10 cellular contexts compared by ENCODE assay signal in genomic region chr2:162058973-162059668, GRCh38. TPM values are rescaled to one million over a fixed set of nuclear protein-coding genes. Genes with fewer than 3 reads are reported as not detected.
DNase-seq lines count a peak whose midpoint lies in the region; ATAC-seq, FAIRE-seq and TF ChIP-seq lines count a peak whose summit lies in the region.
"Had no signal": no experiment of that assay in that cellular context is flagged by ENCODE, and none has a peak within 500 bp of the region (broad histone marks: within the 10 kb centered on the region; RNA-seq: fewer than 3 reads in every experiment).

No MANE protein-coding gene starts in this region.

- peaks cover 12% of the 10 kb centered on the region for H3K9me3 ChIP-seq in GM12878 (replicated peaks; ENCODE audit: control insufficient read depth, insufficient read depth, low read length)
- H3K9me3 ChIP-seq in BE2C = no peaks in the 10 kb centered on the region

- H3K4me3 ChIP-seq in GM06990 (replicated peaks; ENCODE audit: low read depth, low read length) (no peak overlapping the region; the same call in 1 of the 2 replicates), GM12878 (peak overlapping the region; percentile 8; the same call in 1 of the 2 replicates), BE2C (ENCODE audit: low read depth, low read length) (no peak overlapping the region)

- ATAC-seq in GM19468 (IDR thresholded peaks at IDR 0.05; ENCODE audit: extremely low read depth, unreplicated experiment) = peak; percentile 86
- peak; percentile 80 for ATAC-seq in HG03442 (IDR thresholded peaks at IDR 0.05; ENCODE audit: unreplicated experiment)
- ATAC-seq in GM12878 = peak; percentile 82

- no peak for TF ChIP-seq POLR2A in GM12878 (IDR thresholded peaks at IDR 0.05; ENCODE audit: low read depth, low read length)

- 11% methylated on average over 8 of the region's 8 CpGs for WGBS in GM12878 (ENCODE audit: insufficient coverage, insufficient replicate concordance, low lambda C conversion rate, missing lambda C conversion rate)

- H3K4me1 ChIP-seq in GM12878 (ENCODE audit: control insufficient read depth, insufficient read depth, low read length) = peaks cover 57% of the 10 kb centered on the region
- no peaks in the 10 kb centered on the region for H3K4me1 ChIP-seq in BE2C

- peak; percentile 37 to 79; a peak in 2 of 4 replicates for TF ChIP-seq EP300 in GM12878 (IDR thresholded peaks at IDR 0.05; ENCODE audit: borderline replicate concordance in 1 of 2, control insufficient read depth in 1 of 2, low read depth in 2 of 2, low read length in 2 of 2)

- intact Hi-C loops in GM12878 (cut with micrococcal nuclease; ENCODE audit: unreplicated experiment) = loop anchor here (2.0 to 5.0 kb wide), 2 partner anchors 14 to 258 kb away; partner anchors contain the start of gene IFIH1

- TF ChIP-seq CTCF in GM06990 (IDR thresholded peaks at IDR 0.05; ENCODE audit: insufficient read depth, low read length, poor library complexity, severe bottlenecking) (no peak), GM12878 (IDR thresholded peaks at IDR 0.05 in 2 of 3, conservative IDR thresholded peaks at IDR 0.05 in 1 of 3; ENCODE audit: control insufficient read depth in 2 of 3, extremely low read depth in 1 of 3, insufficient read depth in 1 of 3, low read depth in 3 of 3, low read length in 3 of 3) (no peak), BE2C (IDR thresholded peaks at IDR 0.05; ENCODE audit: low read depth, low read length) (no peak)

- no TSS peak for BruUV-seq in GM12878 (replicated peaks; lab: Mats Ljungman, UMichigan)

- CTCF ChIA-PET in GM12878 (lab: Yijun Ruan, JAX) = interaction anchor here (1.0 to 3.1 kb wide), 6 partner anchors 9 to 66 kb away, joined by 3 to 26 read pairs (median 6); partner anchors contain the start of gene DPP4

- peak; percentile 67 for DNase-seq in GM06990 (ENCODE audit: extremely low read depth, insufficient read length)
- peak; percentile 84 for DNase-seq in GM12878 (ENCODE audit: low read depth, low spot score)
- DNase-seq in AML-193 (lab: John Stamatoyannopoulos, UW) = no peak
- DNase-seq in NCI-H1417 treated with DMSO at 0.1 percent for 48 hours (lab: John Stamatoyannopoulos, UW) = no peak
- no peak for DNase-seq in BE2C
- no peak for DNase-seq in DMS79 treated with DMSO at 0.1 percent for 48 hours (lab: John Stamatoyannopoulos, UW)

- no peaks in the 10 kb centered on the region for H4K20me1 ChIP-seq in GM12878 (ENCODE audit: control insufficient read depth, insufficient read depth)

- no peaks in the 10 kb centered on the region for H3K79me2 ChIP-seq in GM12878 (ENCODE audit: control insufficient read depth, insufficient read depth, low read length)

- POLR2A ChIA-PET in GM12878 (lab: Charles Lee) = interaction anchor here (1.2 to 10.6 kb wide), 3 partner anchors 13 to 67 kb away, joined by 3 to 98 read pairs (median 7); partner anchors contain the start of gene DPP4

- SMC1A ChIA-PET in GM12878 (lab: Charles Lee; ENCODE audit: uncharacterized antibody, unreplicated experiment) = interaction anchor here (0.8 to 11.1 kb wide), 14 partner anchors 13 to 673 kb away, joined by 3 to 152 read pairs (median 4); partner anchors contain the start of gene DPP4

- in situ Hi-C loops in GM12878 (cut with MboI) = no loop called here

- RAD21 ChIA-PET in GM12878 (lab: Charles Lee; ENCODE audit: unreplicated experiment) = interaction anchor here (0.6 to 5.0 kb wide), 9 partner anchors 9 to 154 kb away, joined by 3 to 46 read pairs (median 4); partner anchors contain the start of gene DPP4

- H3K9ac ChIP-seq in GM12878 (ENCODE audit: control insufficient read depth, insufficient read depth, low read length) = 0 out of 2 replicates have a peak overlapping the region, but pooled peaks have one; percentile 19

- peak overlapping the region; percentile 93 for H3K4me2 ChIP-seq in GM12878 (ENCODE audit: control insufficient read depth, insufficient read depth)

- no peaks in the 10 kb centered on the region for H3K36me3 ChIP-seq in GM06990 (ENCODE audit: control insufficient read depth, insufficient read depth, low read length)
- H3K36me3 ChIP-seq in GM12878 (ENCODE audit: control insufficient read depth in 2 of 2, insufficient read depth in 2 of 2, low read length in 1 of 2) = no peaks in the 10 kb centered on the region
- H3K36me3 ChIP-seq in BE2C = no peaks in the 10 kb centered on the region

- H3K27ac ChIP-seq in GM12878 (ENCODE audit: control insufficient read depth, insufficient read depth) = peak overlapping the region; percentile 78

- TF ChIP-seq RAD21 in GM12878 (IDR thresholded peaks at IDR 0.05; ENCODE audit: insufficient read depth, low read depth, low read length) = no peak

- H3K27me3 ChIP-seq in GM06990 (replicated peaks; ENCODE audit: control insufficient read depth, insufficient read depth, low read length) (no peaks in the 10 kb centered on the region), GM12878 (replicated peaks in 1 of 2; ENCODE audit: control insufficient read depth in 2 of 2, insufficient read depth in 2 of 2, low read length in 1 of 2) (no peaks in the 10 kb centered on the region), BE2C (no peaks in the 10 kb centered on the region)

- H2AFZ ChIP-seq in GM12878 (ENCODE audit: control insufficient read depth, low read depth, low read length) = peak overlapping the region; percentile 7; the same call in 1 of the 2 replicates

- peak; percentile 97 for FAIRE-seq in GM12878 (lab: Jason Lieb, UNC)
- FAIRE-seq: colon, H1 had no signal

TF ChIP-seq in GM12878, 131 proteins besides CTCF, POLR2A, EP300 and RAD21 (continues in another document):
- TF ChIP-seq NFXL1 (IDR thresholded peaks at IDR 0.05; ENCODE audit: borderline replicate concordance) (no peak), MEF2B (IDR thresholded peaks at IDR 0.05; ENCODE audit: partially characterized antibody, poor library complexity, severe bottlenecking) (peak; percentile 57), GATAD2B (conservative IDR thresholded peaks at IDR 0.05; ENCODE audit: low read depth) (no peak), POU2F2 (IDR thresholded peaks at IDR 0.05; ENCODE audit: borderline replicate concordance, low read depth, low read length) (no peak)
- TF ChIP-seq, protein P1, sequence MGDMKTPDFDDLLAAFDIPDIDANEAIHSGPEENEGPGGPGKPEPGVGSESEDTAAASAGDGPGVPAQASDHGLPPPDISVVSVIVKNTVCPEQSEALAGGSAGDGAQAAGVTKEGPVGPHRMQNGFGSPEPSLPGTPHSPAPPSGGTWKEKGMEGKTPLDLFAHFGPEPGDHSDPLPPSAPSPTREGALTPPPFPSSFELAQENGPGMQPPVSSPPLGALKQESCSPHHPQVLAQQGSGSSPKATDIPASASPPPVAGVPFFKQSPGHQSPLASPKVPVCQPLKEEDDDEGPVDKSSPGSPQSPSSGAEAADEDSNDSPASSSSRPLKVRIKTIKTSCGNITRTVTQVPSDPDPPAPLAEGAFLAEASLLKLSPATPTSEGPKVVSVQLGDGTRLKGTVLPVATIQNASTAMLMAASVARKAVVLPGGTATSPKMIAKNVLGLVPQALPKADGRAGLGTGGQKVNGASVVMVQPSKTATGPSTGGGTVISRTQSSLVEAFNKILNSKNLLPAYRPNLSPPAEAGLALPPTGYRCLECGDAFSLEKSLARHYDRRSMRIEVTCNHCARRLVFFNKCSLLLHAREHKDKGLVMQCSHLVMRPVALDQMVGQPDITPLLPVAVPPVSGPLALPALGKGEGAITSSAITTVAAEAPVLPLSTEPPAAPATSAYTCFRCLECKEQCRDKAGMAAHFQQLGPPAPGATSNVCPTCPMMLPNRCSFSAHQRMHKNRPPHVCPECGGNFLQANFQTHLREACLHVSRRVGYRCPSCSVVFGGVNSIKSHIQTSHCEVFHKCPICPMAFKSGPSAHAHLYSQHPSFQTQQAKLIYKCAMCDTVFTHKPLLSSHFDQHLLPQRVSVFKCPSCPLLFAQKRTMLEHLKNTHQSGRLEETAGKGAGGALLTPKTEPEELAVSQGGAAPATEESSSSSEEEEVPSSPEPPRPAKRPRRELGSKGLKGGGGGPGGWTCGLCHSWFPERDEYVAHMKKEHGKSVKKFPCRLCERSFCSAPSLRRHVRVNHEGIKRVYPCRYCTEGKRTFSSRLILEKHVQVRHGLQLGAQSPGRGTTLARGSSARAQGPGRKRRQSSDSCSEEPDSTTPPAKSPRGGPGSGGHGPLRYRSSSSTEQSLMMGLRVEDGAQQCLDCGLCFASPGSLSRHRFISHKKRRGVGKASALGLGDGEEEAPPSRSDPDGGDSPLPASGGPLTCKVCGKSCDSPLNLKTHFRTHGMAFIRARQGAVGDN (IDR thresholded peaks at IDR 0.05) = no peak
- TF ChIP-seq, protein P2, sequence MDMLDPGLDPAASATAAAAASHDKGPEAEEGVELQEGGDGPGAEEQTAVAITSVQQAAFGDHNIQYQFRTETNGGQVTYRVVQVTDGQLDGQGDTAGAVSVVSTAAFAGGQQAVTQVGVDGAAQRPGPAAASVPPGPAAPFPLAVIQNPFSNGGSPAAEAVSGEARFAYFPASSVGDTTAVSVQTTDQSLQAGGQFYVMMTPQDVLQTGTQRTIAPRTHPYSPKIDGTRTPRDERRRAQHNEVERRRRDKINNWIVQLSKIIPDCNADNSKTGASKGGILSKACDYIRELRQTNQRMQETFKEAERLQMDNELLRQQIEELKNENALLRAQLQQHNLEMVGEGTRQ (IDR thresholded peaks at IDR 0.05; ENCODE audit: borderline replicate concordance, low read depth, low read length) = no peak

RNA-seq across cellular contexts. Expression of gene DPP4, which starts 14.9 kb away (rescaled TPM):
- 15.5 and 15.9 TPM in 2 replicates for total RNA-seq in GM12878 (2013; cell fraction: nucleolus; rRNA removed)
- total RNA-seq in GM12878 (2014; rRNA removed) (9.3 and 10.1 TPM in 2 replicates), GM12878 (2014; rRNA removed; fragmentation: Illumina TruSeq; extraction: Trizol) (10.6 and 11.7 TPM in 2 replicates), GM12878 (2021) (6.3 and 7.0 TPM in 2 replicates)
- polyA plus RNA-seq in GM12878 (2011; ENCODE audit: low read depth) = 2.5 TPM
- polyA plus RNA-seq in GM12878 (2011; rRNA removed) (11.0 and 11.9 TPM in 2 replicates), GM12878 (2014; fragmentation: Illumina TruSeq; extraction: Trizol) (9.3 and 11.8 TPM in 2 replicates), GM12878 (2014; fragmentation: Nextera tagmentation; extraction: Ambion mirVana) (1 to 10 TPM; 4.1 to 4.8 TPM), GM12878 (2014; rRNA removed) (5.8 and 7.7 TPM in 2 replicates), GM12878 (2016; fragmentation: Nextera tagmentation; extraction: Ambion mirVana) (10 to 100 TPM in 1 of 2 experiments, 1 to 10 TPM in 1; 9.9 to 11.4 TPM)
- 6.7 and 8.2 TPM in 2 replicates for polyA plus RNA-seq in GM12878 (2011; cell fraction: cytosol; rRNA removed)
- polyA plus RNA-seq in GM12878 (2011; cell fraction: nucleus; rRNA removed) = 11.9 and 13.3 TPM in 2 replicates
- 2.9 and 5.9 TPM in 2 replicates for polyA plus RNA-seq in GM12878 (2012)
- 9.6 and 16.2 TPM in 2 replicates for polyA minus RNA-seq in GM12878 (2011; rRNA and poly(A)+ RNA removed)
- polyA minus RNA-seq in GM12878 (2011; cell fraction: cytosol; rRNA and poly(A)+ RNA removed) = 5.9 and 7.0 TPM in 2 replicates
- polyA minus RNA-seq in GM12878 (2011; cell fraction: nucleus; rRNA and poly(A)+ RNA removed) = 11.6 and 12.8 TPM in 2 replicates
- not detected for polyA plus RNA-seq in BE2C (2012; ENCODE audit: insufficient read depth, insufficient read length, low read depth)

Comparison
In these comparisons a context has a peak if more than half of its experiments do, and no peak if none do; other contexts are left out.
1. DNase-seq: peak in GM06990 (single experiment) and GM12878 (single experiment); none in AML-193 (0 of 2), NCI-H1417 treated with DMSO at 0.1 percent for 48 hours (single experiment), BE2C (single experiment) and DMS79 treated with DMSO at 0.1 percent for 48 hours (single experiment).
2. Peak in every context shown above with its lines, with median percentiles within 50 percentile points of each other: ATAC-seq.